In genomic region chr13:44912617-44913016, GRCh38 we compare ENCODE assay signal across 25 cellular contexts.
"Had no signal": no experiment of that assay in that cellular context is flagged by ENCODE, and none has a peak within 500 bp of the region (broad histone marks: within the 10 kb centered on the region; RNA-seq: fewer than 3 reads in every experiment).

No MANE protein-coding gene starts in this region.

- H3K9me3 ChIP-seq: adrenal gland, body of pancreas had no signal

- H3K36me3 ChIP-seq: adrenal gland, esophagus squamous epithelium, gastroesophageal sphincter, heart right ventricle had no signal

- DNase-seq: activated CD4-positive, alpha-beta T cell treated with anti-CD3 and anti-CD28 coated beads for 48 hours; activated CD4-positive, alpha-beta T cell treated with anti-CD3 and anti-CD28 coated beads, Interleukin-2, amount 50 U/mL, for 1 hour; activated CD4-positive, alpha-beta T cell treated with anti-CD3 and anti-CD28 coated beads, Interleukin-2, amount 50 U/mL, for 48 hours; activated CD8-positive, alpha-beta memory T cell treated with anti-CD3 and anti-CD28 coated beads for 24 hours; activated CD8-positive, alpha-beta T cell treated with anti-CD3 and anti-CD28 coated beads for 36 hours; activated effector memory CD4-positive, alpha-beta T cell treated with anti-CD3 and anti-CD28 coated beads, Interleukin-2, amount 50 U/mL, for 16 hours; activated naive CD4-positive, alpha-beta T cell treated with anti-CD3 and anti-CD28 coated beads for 36 hours; activated naive CD8-positive, alpha-beta T cell treated with anti-CD3 and anti-CD28 coated beads for 36 hours; activated naive CD8-positive, alpha-beta T cell treated with anti-CD3 and anti-CD28 coated beads, Interleukin-2, amount 50 U/mL, for 24 hours; activated T-cell treated with anti-CD3 and anti-CD28 coated beads, Interleukin-2, amount 50 U/mL, for 1 hour; activated T-cell treated with anti-CD3 and anti-CD28 coated beads, Interleukin-2, amount 50 U/mL, for 48 hours; amygdala; aorta; body of pancreas; caudate nucleus; cortex of kidney; dermis blood vessel endothelial cell; effector CD4-positive, alpha-beta T cell; effector memory CD8-positive, alpha-beta T cell; esophagus squamous epithelium; foreskin melanocyte; heart right ventricle; T-helper 2 cell had no signal

- H3K27ac ChIP-seq: adrenal gland, body of pancreas, esophagus squamous epithelium, gastroesophageal sphincter, heart right ventricle had no signal

- H3K4me3 ChIP-seq: adrenal gland, body of pancreas, esophagus squamous epithelium, gastroesophageal sphincter, heart right ventricle had no signal

- H3K27me3 ChIP-seq: adrenal gland, body of pancreas, esophagus squamous epithelium, gastroesophageal sphincter, heart right ventricle had no signal
